1 cellular context compared by ENCODE assay signal in the genomic region with DNA sequence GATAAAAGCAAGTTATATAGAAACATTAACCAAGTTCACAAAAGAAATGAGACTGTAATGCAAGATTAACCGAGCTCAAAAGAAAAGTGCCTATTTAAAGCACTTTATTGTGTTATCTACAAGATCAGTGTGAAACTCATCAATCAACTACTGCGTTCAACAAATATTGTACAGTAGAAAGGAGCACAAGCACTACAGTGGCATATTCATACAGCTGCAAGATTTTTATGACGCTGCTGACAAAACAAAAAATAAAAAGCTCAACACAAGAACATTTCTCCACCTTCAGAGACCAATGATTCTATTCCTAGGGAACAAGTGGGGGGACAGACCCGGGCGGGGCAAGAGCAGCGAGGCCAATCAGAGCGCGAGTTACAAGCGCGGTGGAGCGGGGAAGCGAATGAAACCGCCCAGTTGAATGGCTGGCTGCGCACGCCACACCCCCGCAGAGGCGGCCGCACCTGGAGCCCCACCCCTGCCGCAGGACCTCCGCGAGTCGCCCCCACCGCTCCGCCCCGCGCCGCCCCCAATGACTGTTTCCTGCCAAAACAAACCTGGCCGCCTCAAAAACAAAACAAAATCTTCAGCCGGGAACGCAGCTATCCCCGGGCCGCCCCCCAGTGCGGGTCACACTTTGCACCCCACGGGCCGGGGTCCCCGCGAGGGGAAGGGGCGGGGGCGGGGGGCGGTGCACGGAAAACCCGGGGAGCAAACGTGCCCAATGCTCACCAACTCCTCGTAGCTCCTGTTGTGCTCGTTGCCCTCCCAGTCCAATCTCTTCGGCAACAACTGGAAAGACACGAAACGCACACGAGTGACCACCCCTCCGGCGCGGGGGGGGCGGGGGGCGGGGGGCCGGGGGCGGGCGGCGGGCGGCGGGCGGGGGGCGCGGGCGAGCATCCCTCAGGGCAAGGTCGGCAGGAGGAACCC.
TF ChIP-seq lines count a peak whose summit lies in the region.

No MANE protein-coding gene starts in this region.

TF ChIP-seq in K562, 482 proteins besides CTCF, POLR2A, EP300 and RAD21 (continued from another document and continues in another):
- TF ChIP-seq NFIX (CRISPR knock-in tag; IDR thresholded peaks at IDR 0.05; ENCODE audit: low read depth) (no peak), IRF2 (CRISPR knock-in tag; IDR thresholded peaks at IDR 0.05) (no peak), EGR1 (conservative IDR thresholded peaks at IDR 0.05) (peak; percentile 94), FOXA3 (CRISPR knock-in tag; conservative IDR thresholded peaks at IDR 0.05 in 1 of 2, IDR thresholded peaks at IDR 0.05 in 1 of 2) (no peak), BRCA1 (IDR thresholded peaks at IDR 0.05) (no peak), BRCA1 (CRISPR knock-in tag; IDR thresholded peaks at IDR 0.05) (no peak), E2F3 (CRISPR knock-in tag; IDR thresholded peaks at IDR 0.05) (no peak), RFX1 (IDR thresholded peaks at IDR 0.05) (no peak), ZNF408 (CRISPR knock-in tag; IDR thresholded peaks at IDR 0.05; ENCODE audit: low read depth) (no peak), NFATC3 (IDR thresholded peaks at IDR 0.05) (0 out of 2 replicates have a peak, but pooled peaks have one; percentile 53), HMGN3 (IDR thresholded peaks at IDR 0.05; ENCODE audit: borderline replicate concordance, extremely low read depth, insufficient read length, low read depth, low read length) (peak; percentile 80), POLR3G (IDR thresholded peaks at IDR 0.05; ENCODE audit: extremely low read depth, insufficient read length, insufficient replicate concordance) (no peak), SMAD3 (CRISPR knock-in tag; conservative IDR thresholded peaks at IDR 0.05) (no peak), FOXK2 (conservative IDR thresholded peaks at IDR 0.05 in 1 of 2, IDR thresholded peaks at IDR 0.05 in 1 of 2; ENCODE audit: low read depth in 2 of 2) (0 out of 4 replicates have a peak, but pooled peaks have one; percentile 35 to 41), NCOA1 (IDR thresholded peaks at IDR 0.05; ENCODE audit: low read depth) (no peak), CHD1 (IDR thresholded peaks at IDR 0.05; ENCODE audit: low read length) (no peak), ARID1B (IDR thresholded peaks at IDR 0.05) (no peak), FOS (IDR thresholded peaks at IDR 0.05; ENCODE audit: extremely low read depth, insufficient read length) (peak; percentile 85), CREBBP (IDR thresholded peaks at IDR 0.05; ENCODE audit: low read depth, low read length) (no peak), ZNF699 (CRISPR knock-in tag; IDR thresholded peaks at IDR 0.05; ENCODE audit: insufficient replicate concordance) (no peak), RBM34 (IDR thresholded peaks at IDR 0.05; ENCODE audit: borderline replicate concordance, insufficient read depth, low read length) (no peak), MAZ (CRISPR knock-in tag; conservative IDR thresholded peaks at IDR 0.05 in 1 of 2, IDR thresholded peaks at IDR 0.05 in 1 of 2) (peak; percentile 88 to 98), DACH1 (IDR thresholded peaks at IDR 0.05; ENCODE audit: partially characterized antibody) (no peak), FOXJ3 (CRISPR knock-in tag; IDR thresholded peaks at IDR 0.05) (no peak), HCFC1 (IDR thresholded peaks at IDR 0.05; ENCODE audit: low read depth, low read length) (peak; percentile 47), NFE2 (IDR thresholded peaks at IDR 0.05; ENCODE audit: low read depth) (no peak), NCOA6 (IDR thresholded peaks at IDR 0.05) (no peak), NR2C2 (CRISPR knock-in tag; IDR thresholded peaks at IDR 0.05) (no peak), NR2C2 (tag; IDR thresholded peaks at IDR 0.05) (no peak), SOX6 (IDR thresholded peaks at IDR 0.05) (peak; percentile 35; the same call in 1 of the 2 replicates), PHB2 (IDR thresholded peaks at IDR 0.05; ENCODE audit: low read depth) (no peak), ZZZ3 (IDR thresholded peaks at IDR 0.05) (no peak), TAF7 (tag; IDR thresholded peaks at IDR 0.05) (no peak), GATAD2A (IDR thresholded peaks at IDR 0.05) (no peak), ESRRA (IDR thresholded peaks at IDR 0.05; ENCODE audit: borderline replicate concordance, low read depth) (peak; percentile 74; the same call in 1 of the 2 replicates), GTF2F1 (IDR thresholded peaks at IDR 0.05; ENCODE audit: low read depth, low read length) (0 out of 2 replicates have a peak, but pooled peaks have one; percentile 21), GATA2 (CRISPR knock-in tag; IDR thresholded peaks at IDR 0.05) (peak; percentile 77), MXI1 (IDR thresholded peaks at IDR 0.05; ENCODE audit: low read depth, low read length) (no peak), NR1H2 (CRISPR knock-in tag; IDR thresholded peaks at IDR 0.05) (no peak), GABPB2 (CRISPR knock-in tag; conservative IDR thresholded peaks at IDR 0.05) (no peak), RFX7 (CRISPR knock-in tag; IDR thresholded peaks at IDR 0.05) (no peak), KAT7 (CRISPR knock-in tag; IDR thresholded peaks at IDR 0.05; ENCODE audit: borderline replicate concordance) (0 out of 2 replicates have a peak, but pooled peaks have one; percentile 31), EP400 (IDR thresholded peaks at IDR 0.05) (peak; percentile 40), XRCC4 (IDR thresholded peaks at IDR 0.05; ENCODE audit: extremely low read depth, insufficient read depth, insufficient read length) (no peak), RBFOX2 (IDR thresholded peaks at IDR 0.05; ENCODE audit: low read depth, low read length) (peak; percentile 84), NCOR1 (IDR thresholded peaks at IDR 0.05) (no peak)
- TF ChIP-seq, protein P1, sequence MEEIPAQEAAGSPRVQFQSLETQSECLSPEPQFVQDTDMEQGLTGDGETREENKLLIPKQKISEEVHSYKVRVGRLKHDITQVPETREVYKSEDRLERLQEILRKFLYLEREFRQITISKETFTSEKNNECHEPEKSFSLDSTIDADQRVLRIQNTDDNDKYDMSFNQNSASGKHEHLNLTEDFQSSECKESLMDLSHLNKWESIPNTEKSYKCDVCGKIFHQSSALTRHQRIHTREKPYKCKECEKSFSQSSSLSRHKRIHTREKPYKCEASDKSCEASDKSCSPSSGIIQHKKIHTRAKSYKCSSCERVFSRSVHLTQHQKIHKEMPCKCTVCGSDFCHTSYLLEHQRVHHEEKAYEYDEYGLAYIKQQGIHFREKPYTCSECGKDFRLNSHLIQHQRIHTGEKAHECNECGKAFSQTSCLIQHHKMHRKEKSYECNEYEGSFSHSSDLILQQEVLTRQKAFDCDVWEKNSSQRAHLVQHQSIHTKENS (CRISPR knock-in tag; IDR thresholded peaks at IDR 0.05): no peak
- TF ChIP-seq, protein P2, sequence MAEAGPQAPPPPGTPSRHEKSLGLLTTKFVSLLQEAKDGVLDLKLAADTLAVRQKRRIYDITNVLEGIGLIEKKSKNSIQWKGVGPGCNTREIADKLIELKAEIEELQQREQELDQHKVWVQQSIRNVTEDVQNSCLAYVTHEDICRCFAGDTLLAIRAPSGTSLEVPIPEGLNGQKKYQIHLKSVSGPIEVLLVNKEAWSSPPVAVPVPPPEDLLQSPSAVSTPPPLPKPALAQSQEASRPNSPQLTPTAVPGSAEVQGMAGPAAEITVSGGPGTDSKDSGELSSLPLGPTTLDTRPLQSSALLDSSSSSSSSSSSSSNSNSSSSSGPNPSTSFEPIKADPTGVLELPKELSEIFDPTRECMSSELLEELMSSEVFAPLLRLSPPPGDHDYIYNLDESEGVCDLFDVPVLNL (CRISPR knock-in tag; IDR thresholded peaks at IDR 0.05; ENCODE audit: low read depth): no peak
- TF ChIP-seq, protein P3, sequence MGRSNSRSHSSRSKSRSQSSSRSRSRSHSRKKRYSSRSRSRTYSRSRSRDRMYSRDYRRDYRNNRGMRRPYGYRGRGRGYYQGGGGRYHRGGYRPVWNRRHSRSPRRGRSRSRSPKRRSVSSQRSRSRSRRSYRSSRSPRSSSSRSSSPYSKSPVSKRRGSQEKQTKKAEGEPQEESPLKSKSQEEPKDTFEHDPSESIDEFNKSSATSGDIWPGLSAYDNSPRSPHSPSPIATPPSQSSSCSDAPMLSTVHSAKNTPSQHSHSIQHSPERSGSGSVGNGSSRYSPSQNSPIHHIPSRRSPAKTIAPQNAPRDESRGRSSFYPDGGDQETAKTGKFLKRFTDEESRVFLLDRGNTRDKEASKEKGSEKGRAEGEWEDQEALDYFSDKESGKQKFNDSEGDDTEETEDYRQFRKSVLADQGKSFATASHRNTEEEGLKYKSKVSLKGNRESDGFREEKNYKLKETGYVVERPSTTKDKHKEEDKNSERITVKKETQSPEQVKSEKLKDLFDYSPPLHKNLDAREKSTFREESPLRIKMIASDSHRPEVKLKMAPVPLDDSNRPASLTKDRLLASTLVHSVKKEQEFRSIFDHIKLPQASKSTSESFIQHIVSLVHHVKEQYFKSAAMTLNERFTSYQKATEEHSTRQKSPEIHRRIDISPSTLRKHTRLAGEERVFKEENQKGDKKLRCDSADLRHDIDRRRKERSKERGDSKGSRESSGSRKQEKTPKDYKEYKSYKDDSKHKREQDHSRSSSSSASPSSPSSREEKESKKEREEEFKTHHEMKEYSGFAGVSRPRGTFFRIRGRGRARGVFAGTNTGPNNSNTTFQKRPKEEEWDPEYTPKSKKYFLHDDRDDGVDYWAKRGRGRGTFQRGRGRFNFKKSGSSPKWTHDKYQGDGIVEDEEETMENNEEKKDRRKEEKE (IDR thresholded peaks at IDR 0.05; ENCODE audit: borderline replicate concordance in 1 of 2, control insufficient read depth in 1 of 2, low read depth in 2 of 2, low read length in 1 of 2): no peak
- TF ChIP-seq, protein P4, sequence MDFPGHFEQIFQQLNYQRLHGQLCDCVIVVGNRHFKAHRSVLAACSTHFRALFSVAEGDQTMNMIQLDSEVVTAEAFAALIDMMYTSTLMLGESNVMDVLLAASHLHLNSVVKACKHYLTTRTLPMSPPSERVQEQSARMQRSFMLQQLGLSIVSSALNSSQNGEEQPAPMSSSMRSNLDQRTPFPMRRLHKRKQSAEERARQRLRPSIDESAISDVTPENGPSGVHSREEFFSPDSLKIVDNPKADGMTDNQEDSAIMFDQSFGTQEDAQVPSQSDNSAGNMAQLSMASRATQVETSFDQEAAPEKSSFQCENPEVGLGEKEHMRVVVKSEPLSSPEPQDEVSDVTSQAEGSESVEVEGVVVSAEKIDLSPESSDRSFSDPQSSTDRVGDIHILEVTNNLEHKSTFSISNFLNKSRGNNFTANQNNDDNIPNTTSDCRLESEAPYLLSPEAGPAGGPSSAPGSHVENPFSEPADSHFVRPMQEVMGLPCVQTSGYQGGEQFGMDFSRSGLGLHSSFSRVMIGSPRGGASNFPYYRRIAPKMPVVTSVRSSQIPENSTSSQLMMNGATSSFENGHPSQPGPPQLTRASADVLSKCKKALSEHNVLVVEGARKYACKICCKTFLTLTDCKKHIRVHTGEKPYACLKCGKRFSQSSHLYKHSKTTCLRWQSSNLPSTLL (IDR thresholded peaks at IDR 0.05): no peak
- TF ChIP-seq, protein P5, sequence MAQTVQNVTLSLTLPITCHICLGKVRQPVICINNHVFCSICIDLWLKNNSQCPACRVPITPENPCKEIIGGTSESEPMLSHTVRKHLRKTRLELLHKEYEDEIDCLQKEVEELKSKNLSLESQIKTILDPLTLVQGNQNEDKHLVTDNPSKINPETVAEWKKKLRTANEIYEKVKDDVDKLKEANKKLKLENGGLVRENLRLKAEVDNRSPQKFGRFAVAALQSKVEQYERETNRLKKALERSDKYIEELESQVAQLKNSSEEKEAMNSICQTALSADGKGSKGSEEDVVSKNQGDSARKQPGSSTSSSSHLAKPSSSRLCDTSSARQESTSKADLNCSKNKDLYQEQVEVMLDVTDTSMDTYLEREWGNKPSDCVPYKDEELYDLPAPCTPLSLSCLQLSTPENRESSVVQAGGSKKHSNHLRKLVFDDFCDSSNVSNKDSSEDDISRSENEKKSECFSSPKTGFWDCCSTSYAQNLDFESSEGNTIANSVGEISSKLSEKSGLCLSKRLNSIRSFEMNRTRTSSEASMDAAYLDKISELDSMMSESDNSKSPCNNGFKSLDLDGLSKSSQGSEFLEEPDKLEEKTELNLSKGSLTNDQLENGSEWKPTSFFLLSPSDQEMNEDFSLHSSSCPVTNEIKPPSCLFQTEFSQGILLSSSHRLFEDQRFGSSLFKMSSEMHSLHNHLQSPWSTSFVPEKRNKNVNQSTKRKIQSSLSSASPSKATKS (CRISPR knock-in tag; IDR thresholded peaks at IDR 0.05): no peak
- TF ChIP-seq, protein P6, sequence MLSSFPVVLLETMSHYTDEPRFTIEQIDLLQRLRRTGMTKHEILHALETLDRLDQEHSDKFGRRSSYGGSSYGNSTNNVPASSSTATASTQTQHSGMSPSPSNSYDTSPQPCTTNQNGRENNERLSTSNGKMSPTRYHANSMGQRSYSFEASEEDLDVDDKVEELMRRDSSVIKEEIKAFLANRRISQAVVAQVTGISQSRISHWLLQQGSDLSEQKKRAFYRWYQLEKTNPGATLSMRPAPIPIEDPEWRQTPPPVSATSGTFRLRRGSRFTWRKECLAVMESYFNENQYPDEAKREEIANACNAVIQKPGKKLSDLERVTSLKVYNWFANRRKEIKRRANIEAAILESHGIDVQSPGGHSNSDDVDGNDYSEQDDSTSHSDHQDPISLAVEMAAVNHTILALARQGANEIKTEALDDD (IDR thresholded peaks at IDR 0.05): no peak
- TF ChIP-seq, protein P7, sequence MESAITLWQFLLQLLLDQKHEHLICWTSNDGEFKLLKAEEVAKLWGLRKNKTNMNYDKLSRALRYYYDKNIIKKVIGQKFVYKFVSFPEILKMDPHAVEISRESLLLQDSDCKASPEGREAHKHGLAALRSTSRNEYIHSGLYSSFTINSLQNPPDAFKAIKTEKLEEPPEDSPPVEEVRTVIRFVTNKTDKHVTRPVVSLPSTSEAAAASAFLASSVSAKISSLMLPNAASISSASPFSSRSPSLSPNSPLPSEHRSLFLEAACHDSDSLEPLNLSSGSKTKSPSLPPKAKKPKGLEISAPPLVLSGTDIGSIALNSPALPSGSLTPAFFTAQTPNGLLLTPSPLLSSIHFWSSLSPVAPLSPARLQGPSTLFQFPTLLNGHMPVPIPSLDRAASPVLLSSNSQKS (CRISPR knock-in tag; IDR thresholded peaks at IDR 0.05): no peak
- TF ChIP-seq, protein P8, sequence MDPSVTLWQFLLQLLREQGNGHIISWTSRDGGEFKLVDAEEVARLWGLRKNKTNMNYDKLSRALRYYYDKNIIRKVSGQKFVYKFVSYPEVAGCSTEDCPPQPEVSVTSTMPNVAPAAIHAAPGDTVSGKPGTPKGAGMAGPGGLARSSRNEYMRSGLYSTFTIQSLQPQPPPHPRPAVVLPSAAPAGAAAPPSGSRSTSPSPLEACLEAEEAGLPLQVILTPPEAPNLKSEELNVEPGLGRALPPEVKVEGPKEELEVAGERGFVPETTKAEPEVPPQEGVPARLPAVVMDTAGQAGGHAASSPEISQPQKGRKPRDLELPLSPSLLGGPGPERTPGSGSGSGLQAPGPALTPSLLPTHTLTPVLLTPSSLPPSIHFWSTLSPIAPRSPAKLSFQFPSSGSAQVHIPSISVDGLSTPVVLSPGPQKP (CRISPR knock-in tag; IDR thresholded peaks at IDR 0.05): no peak
- TF ChIP-seq, protein P9, sequence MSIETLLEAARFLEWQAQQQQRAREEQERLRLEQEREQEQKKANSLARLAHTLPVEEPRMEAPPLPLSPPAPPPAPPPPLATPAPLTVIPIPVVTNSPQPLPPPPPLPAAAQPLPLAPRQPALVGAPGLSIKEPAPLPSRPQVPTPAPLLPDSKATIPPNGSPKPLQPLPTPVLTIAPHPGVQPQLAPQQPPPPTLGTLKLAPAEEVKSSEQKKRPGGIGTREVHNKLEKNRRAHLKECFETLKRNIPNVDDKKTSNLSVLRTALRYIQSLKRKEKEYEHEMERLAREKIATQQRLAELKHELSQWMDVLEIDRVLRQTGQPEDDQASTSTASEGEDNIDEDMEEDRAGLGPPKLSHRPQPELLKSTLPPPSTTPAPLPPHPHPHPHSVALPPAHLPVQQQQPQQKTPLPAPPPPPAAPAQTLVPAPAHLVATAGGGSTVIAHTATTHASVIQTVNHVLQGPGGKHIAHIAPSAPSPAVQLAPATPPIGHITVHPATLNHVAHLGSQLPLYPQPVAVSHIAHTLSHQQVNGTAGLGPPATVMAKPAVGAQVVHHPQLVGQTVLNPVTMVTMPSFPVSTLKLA (conservative IDR thresholded peaks at IDR 0.05): peak; percentile 27 to 65; a peak in 3 of 4 replicates
